ENCODE assay signal across 15 cellular contexts in genomic region chr11:3030289-3031070, GRCh38. TPM values are rescaled to one million over a fixed set of nuclear protein-coding genes. Genes with fewer than 3 reads are reported as not detected.
A peak's percentile ranks its signal among the peaks of the same experiment; 100 is the strongest.
DNase-seq lines count a peak whose midpoint lies in the region; ATAC-seq and TF ChIP-seq lines count a peak whose summit lies in the region.
"Had no signal": no experiment of that assay in that cellular context is flagged by ENCODE, and none has a peak within 500 bp of the region (broad histone marks: within the 10 kb centered on the region; RNA-seq: fewer than 3 reads in every experiment).

No MANE protein-coding gene starts in this region.

- H3K9me3 Mint-ChIP-seq in activated CD8-positive, alpha-beta T cell treated with anti-CD3 and anti-CD28 coated beads, Interleukin-2, amount 10 ng/mL, durations not matched to agents 7 days and 5 days (ENCODE audit: insufficient read depth) = no peaks in the 10 kb centered on the region
- H3K9me3 Mint-ChIP-seq in activated CD8-positive, alpha-beta T cell treated with anti-CD3 and anti-CD28 coated beads for 36 hours = no peaks in the 10 kb centered on the region
- H3K9me3 Mint-ChIP-seq in dendritic cell treated with granulocyte-macrophage colony-stimulating factor and Interleukin-4, amounts not matched to agents 40 ng/mL and 50 ng/mL, for 4 days = no peaks in the 10 kb centered on the region
- H3K9me3 Mint-ChIP-seq: mesothelial cell of epicardium had no signal

- WGBS in body of pancreas, 2 donors = 55 to 69% methylated on average over 18 of the region's 18 CpGs

- ATAC-seq in activated CD8-positive, alpha-beta T cell treated with anti-CD3 and anti-CD28 coated beads, Interleukin-2, amount 10 ng/mL, durations not matched to agents 7 days and 5 days = no peak
- ATAC-seq in activated CD8-positive, alpha-beta T cell treated with anti-CD3 and anti-CD28 coated beads for 36 hours = no peak
- ATAC-seq in body of pancreas = no peak
- ATAC-seq: SK-N-SH treated with all-trans-retinoic acid at 6 μM for 48 hours had no signal

- TF ChIP-seq POLR2A in body of pancreas (IDR thresholded peaks at IDR 0.05) = no peak

- no peaks in the 10 kb centered on the region for H3K9me3 ChIP-seq in body of pancreas
- H3K9me3 ChIP-seq: pancreas, thoracic aorta had no signal

- H3K27ac ChIP-seq in substantia nigra (ENCODE audit: low read depth, low read length, poor library complexity, severe bottlenecking) = peak overlapping the region; percentile 52
- H3K27ac ChIP-seq in body of pancreas = no peak overlapping the region
- H3K27ac ChIP-seq: HL-60, pancreas, thoracic aorta had no signal

- H3K4me3 ChIP-seq in body of pancreas = no peak overlapping the region
- H3K4me3 ChIP-seq: pancreas, thoracic aorta had no signal

- H3K27ac Mint-ChIP-seq in activated CD8-positive, alpha-beta T cell treated with anti-CD3 and anti-CD28 coated beads, Interleukin-2, amount 10 ng/mL, durations not matched to agents 7 days and 5 days = peak overlapping the region; percentile 60
- no peak overlapping the region for H3K27ac Mint-ChIP-seq in activated CD8-positive, alpha-beta T cell treated with anti-CD3 and anti-CD28 coated beads for 36 hours
- peak overlapping the region; percentile 5 for H3K27ac Mint-ChIP-seq in dendritic cell treated with granulocyte-macrophage colony-stimulating factor and Interleukin-4, amounts not matched to agents 40 ng/mL and 50 ng/mL, for 4 days
- H3K27ac Mint-ChIP-seq: mesothelial cell of epicardium had no signal

- no peaks in the 10 kb centered on the region for H3K27me3 ChIP-seq in body of pancreas
- H3K27me3 ChIP-seq: pancreas had no signal

- peaks cover 65% of the 10 kb centered on the region for H3K36me3 Mint-ChIP-seq in activated CD8-positive, alpha-beta T cell treated with anti-CD3 and anti-CD28 coated beads, Interleukin-2, amount 10 ng/mL, durations not matched to agents 7 days and 5 days (ENCODE audit: low read depth)
- peaks cover 55% of the 10 kb centered on the region for H3K36me3 Mint-ChIP-seq in activated CD8-positive, alpha-beta T cell treated with anti-CD3 and anti-CD28 coated beads for 36 hours (ENCODE audit: low read depth)
- H3K36me3 Mint-ChIP-seq in dendritic cell treated with granulocyte-macrophage colony-stimulating factor and Interleukin-4, amounts not matched to agents 40 ng/mL and 50 ng/mL, for 4 days (ENCODE audit: low read depth) = peaks cover 89% of the 10 kb centered on the region

- TF ChIP-seq CTCF in activated CD8-positive, alpha-beta T cell treated with anti-CD3 and anti-CD28 coated beads for 36 hours (IDR thresholded peaks at IDR 0.05) = no peak
- no peak for TF ChIP-seq CTCF in body of pancreas (IDR thresholded peaks at IDR 0.05)

- H3K4me3 Mint-ChIP-seq in activated CD8-positive, alpha-beta T cell treated with anti-CD3 and anti-CD28 coated beads, Interleukin-2, amount 10 ng/mL, durations not matched to agents 7 days and 5 days = no peak overlapping the region
- no peak overlapping the region for H3K4me3 Mint-ChIP-seq in activated CD8-positive, alpha-beta T cell treated with anti-CD3 and anti-CD28 coated beads for 36 hours
- H3K4me3 Mint-ChIP-seq in dendritic cell treated with granulocyte-macrophage colony-stimulating factor and Interleukin-4, amounts not matched to agents 40 ng/mL and 50 ng/mL, for 4 days = no peak overlapping the region
- H3K4me3 Mint-ChIP-seq: mesothelial cell of epicardium had no signal

- peaks cover 23% of the 10 kb centered on the region for H3K4me1 Mint-ChIP-seq in activated CD8-positive, alpha-beta T cell treated with anti-CD3 and anti-CD28 coated beads, Interleukin-2, amount 10 ng/mL, durations not matched to agents 7 days and 5 days (ENCODE audit: low read depth)
- peaks cover 3% of the 10 kb centered on the region for H3K4me1 Mint-ChIP-seq in activated CD8-positive, alpha-beta T cell treated with anti-CD3 and anti-CD28 coated beads for 36 hours (ENCODE audit: low read depth)
- H3K4me1 Mint-ChIP-seq in dendritic cell treated with granulocyte-macrophage colony-stimulating factor and Interleukin-4, amounts not matched to agents 40 ng/mL and 50 ng/mL, for 4 days (ENCODE audit: low read depth) = peaks cover 47% of the 10 kb centered on the region
- H3K4me1 Mint-ChIP-seq: mesothelial cell of epicardium had no signal

- H3K4me1 ChIP-seq in body of pancreas = no peaks in the 10 kb centered on the region
- H3K4me1 ChIP-seq: pancreas had no signal

- DNase-seq in activated CD8-positive, alpha-beta T cell treated with anti-CD3 and anti-CD28 coated beads, Interleukin-2, amount 10 ng/mL, durations not matched to agents 7 days and 5 days = no peak
- no peak for DNase-seq in activated CD8-positive, alpha-beta T cell treated with anti-CD3 and anti-CD28 coated beads for 36 hours
- peak; percentile 83 for DNase-seq in MV-4-11 (lab: John Stamatoyannopoulos, UW)
- DNase-seq in substantia nigra (lab: John Stamatoyannopoulos, UW) = no peak
- no peak for DNase-seq in UCSD-AML1 (lab: John Stamatoyannopoulos, UW; ENCODE audit: unreplicated experiment)
- no peak for DNase-seq in body of pancreas
- DNase-seq in NCI-H1048 (lab: John Stamatoyannopoulos, UW) = no peak
- DNase-seq: activated effector memory CD4-positive, alpha-beta T cell treated with anti-CD3 and anti-CD28 coated beads, Interleukin-2, amount 50 U/mL, for 16 hours; NCI-H2107 had no signal

- CTCF ChIA-PET in activated CD8-positive, alpha-beta T cell treated with anti-CD3 and anti-CD28 coated beads, Interleukin-2, amount 10 ng/mL, durations not matched to agents 7 days and 5 days (lab: Charles Lee) = no interaction called here
- CTCF ChIA-PET in activated CD8-positive, alpha-beta T cell treated with anti-CD3 and anti-CD28 coated beads for 36 hours (lab: Charles Lee) = no interaction called here

- POLR2A ChIA-PET in activated CD8-positive, alpha-beta T cell treated with anti-CD3 and anti-CD28 coated beads, Interleukin-2, amount 10 ng/mL, durations not matched to agents 7 days and 5 days (lab: Charles Lee) = no interaction called here
- POLR2A ChIA-PET in activated CD8-positive, alpha-beta T cell treated with anti-CD3 and anti-CD28 coated beads for 36 hours (lab: Charles Lee) = no interaction called here

- H3K36me3 ChIP-seq in body of pancreas (replicated peaks in 1 of 2; ENCODE audit: insufficient read depth in 1 of 2, low read depth in 2 of 2) = peaks cover 2 to 24% of the 10 kb centered on the region in 2 donors

- H3K27me3 Mint-ChIP-seq in activated CD8-positive, alpha-beta T cell treated with anti-CD3 and anti-CD28 coated beads, Interleukin-2, amount 10 ng/mL, durations not matched to agents 7 days and 5 days (ENCODE audit: low read depth) = no peaks in the 10 kb centered on the region
- no peaks in the 10 kb centered on the region for H3K27me3 Mint-ChIP-seq in activated CD8-positive, alpha-beta T cell treated with anti-CD3 and anti-CD28 coated beads for 36 hours
- H3K27me3 Mint-ChIP-seq in dendritic cell treated with granulocyte-macrophage colony-stimulating factor and Interleukin-4, amounts not matched to agents 40 ng/mL and 50 ng/mL, for 4 days = no peaks in the 10 kb centered on the region

- intact Hi-C loops in activated CD8-positive, alpha-beta T cell treated with anti-CD3 and anti-CD28 coated beads for 36 hours (cut with micrococcal nuclease) = no loop called here
- intact Hi-C loops in dendritic cell treated with granulocyte-macrophage colony-stimulating factor and Interleukin-4, amounts not matched to agents 40 ng/mL and 50 ng/mL, for 4 days (cut with micrococcal nuclease) = loop anchor here (10.0 kb wide), 1 partner anchor 46 kb away; no protein-coding TSS in a partner anchor
- intact Hi-C loops in body of pancreas (cut with DNase I) = no loop called here

RNA-seq across cellular contexts. Expression of gene CARS1, which starts 26.7 kb away (rescaled TPM):
- 10 to 100 TPM; 74.6 to 81.5 TPM for total RNA-seq in activated CD8-positive, alpha-beta T cell treated with anti-CD3 and anti-CD28 coated beads, Interleukin-2, amount 10 ng/mL, durations not matched to agents 7 days and 5 days
- total RNA-seq in activated CD8-positive, alpha-beta T cell treated with anti-CD3 and anti-CD28 coated beads for 36 hours = 10 to 100 TPM; 82.7 to 88.2 TPM
- 10 to 100 TPM; 15.8 to 20.8 TPM for total RNA-seq in body of pancreas

RNA-seq across cellular contexts. Expression of gene NAP1L4, which starts 38.4 kb away (rescaled TPM):
- 100 to 1,000 TPM; 287 to 300 TPM for total RNA-seq in activated CD8-positive, alpha-beta T cell treated with anti-CD3 and anti-CD28 coated beads, Interleukin-2, amount 10 ng/mL, durations not matched to agents 7 days and 5 days
- 100 to 1,000 TPM; 212 to 223 TPM for total RNA-seq in activated CD8-positive, alpha-beta T cell treated with anti-CD3 and anti-CD28 coated beads for 36 hours
- total RNA-seq in body of pancreas = 10 to 100 TPM; 45.9 to 57.7 TPM
